Comparison of ENCODE assay signal across 12 cellular contexts in genomic region chr3:129616713-129617112, GRCh38. TPM values are rescaled to one million over a fixed set of nuclear protein-coding genes. Genes with fewer than 3 reads are reported as not detected.
DNase-seq lines count a peak whose midpoint lies in the region; ATAC-seq, FAIRE-seq and TF ChIP-seq lines count a peak whose summit lies in the region.
"Had no signal": no experiment of that assay in that cellular context is flagged by ENCODE, and none has a peak within 500 bp of the region (broad histone marks: within the 10 kb centered on the region; RNA-seq: fewer than 3 reads in every experiment).

No MANE protein-coding gene starts in this region.

- H3K9me3 ChIP-seq in heart left ventricle (no peaks in the 10 kb centered on the region), skeletal muscle tissue (ENCODE audit: control insufficient read depth in 3 of 3, low read length in 3 of 3) (no peaks in the 10 kb centered on the region)
- H3K9me3 ChIP-seq: ovary had no signal

- peak overlapping the region; percentile 67 for H3K27ac Mint-ChIP-seq in activated T-helper 17 cell treated with anti-CD3 and anti-CD28 coated beads, Interleukin-2, amount 50 U/mL, for 72 hours

- H3K4me1 Mint-ChIP-seq in activated T-helper 17 cell treated with anti-CD3 and anti-CD28 coated beads, Interleukin-2, amount 50 U/mL, for 72 hours: peaks cover 5% of the 10 kb centered on the region

- H3K4me1 ChIP-seq in heart left ventricle: peaks cover 14 to 96% (median 82%) of the 10 kb centered on the region in 12 donors
- peaks cover 43 to 68% (median 64%) of the 10 kb centered on the region in 3 donors for H3K4me1 ChIP-seq in skeletal muscle tissue (ENCODE audit: control insufficient read depth in 3 of 3, insufficient read depth in 3 of 3, low read length in 3 of 3)

- no peaks in the 10 kb centered on the region for H3K36me3 Mint-ChIP-seq in activated T-helper 17 cell treated with anti-CD3 and anti-CD28 coated beads, Interleukin-2, amount 50 U/mL, for 72 hours (ENCODE audit: low read depth)

- peak; percentile 69 for ATAC-seq in activated T-helper 17 cell treated with anti-CD3 and anti-CD28 coated beads, Interleukin-2, amount 50 U/mL, for 72 hours (replicated peaks)
- ATAC-seq in heart left ventricle (peak in 3 of 4 donors; percentile 38 to 52 (median 46)), GM21723 (IDR thresholded peaks at IDR 0.05; ENCODE audit: unreplicated experiment) (no peak)

- intact Hi-C loops in heart left ventricle (cut with DNase I): no loop called here

- H3K4me3 ChIP-seq in heart left ventricle: no peak overlapping the region
- no peak overlapping the region for H3K4me3 ChIP-seq in skeletal muscle tissue (ENCODE audit: low read length in 3 of 3)
- H3K4me3 ChIP-seq: ovary, PC-9 had no signal

- H3K27ac ChIP-seq in heart left ventricle (peak overlapping the region in 11 of 12 donors; percentile 52 to 98 (median 79)), skeletal muscle tissue (ENCODE audit: low read depth, low read length) (peak overlapping the region; percentile 72)
- H3K27ac ChIP-seq: ovary, PC-9 had no signal

- no peak overlapping the region for H3K9ac ChIP-seq in skeletal muscle tissue (ENCODE audit: low read depth in 1 of 3, low read length in 3 of 3)

- WGBS in heart left ventricle, 4 donors: 38 to 57% (median 48%) methylated on average over 5 of the region's 5 CpGs

- peak; percentile 87 for FAIRE-seq in GM12892 (lab: Jason Lieb, UNC)

- H3K27me3 ChIP-seq in heart left ventricle (no peaks in the 10 kb centered on the region), skeletal muscle tissue (ENCODE audit: control insufficient read depth in 3 of 3, insufficient read depth in 3 of 3, low read length in 3 of 3) (peaks cover 0 to 2% (median 0%) of the 10 kb centered on the region in 3 donors)
- H3K27me3 ChIP-seq: ovary had no signal

- H3K36me3 ChIP-seq in heart left ventricle (no peaks in the 10 kb centered on the region), skeletal muscle tissue (ENCODE audit: control insufficient read depth in 3 of 3, insufficient read depth in 3 of 3, low read length in 3 of 3) (no peaks in the 10 kb centered on the region)
- H3K36me3 ChIP-seq: ovary had no signal

- H3K9me3 Mint-ChIP-seq in activated T-helper 17 cell treated with anti-CD3 and anti-CD28 coated beads, Interleukin-2, amount 50 U/mL, for 72 hours: no peaks in the 10 kb centered on the region

- no peak for TF ChIP-seq CTCF in heart left ventricle (IDR thresholded peaks at IDR 0.05)

- no peaks in the 10 kb centered on the region for H3K27me3 Mint-ChIP-seq in activated T-helper 17 cell treated with anti-CD3 and anti-CD28 coated beads, Interleukin-2, amount 50 U/mL, for 72 hours

- DNase-seq in GM12892 (ENCODE audit: insufficient read length): no peak
- peak; percentile 50 to 66 (median 63) for DNase-seq in heart left ventricle
- no peak for DNase-seq in stimulated activated CD4-positive, alpha-beta T cell treated with anti-CD3 and anti-CD28 coated beads, Interleukin-1b, Interleukin-23, amount 100 ng/mL, for 48 hours
- no peak for DNase-seq in SHP77 treated with DMSO at 0.1 percent for 48 hours (lab: John Stamatoyannopoulos, UW)
- no peak for DNase-seq in NCI-H226
- DNase-seq: activated CD4-positive, alpha-beta T cell treated with anti-CD3 and anti-CD28 coated beads, Interleukin-2, amount 50 U/mL, for 1 hour; NCI-H1048; PC-9 had no signal

- TF ChIP-seq POLR2A in GM12892 (IDR thresholded peaks at IDR 0.05; ENCODE audit: low read depth, low read length): no peak
- TF ChIP-seq POLR2A in heart left ventricle (IDR thresholded peaks at IDR 0.05): peak in 1 of 2 donors; percentile 27

- H3K4me3 Mint-ChIP-seq in activated T-helper 17 cell treated with anti-CD3 and anti-CD28 coated beads, Interleukin-2, amount 50 U/mL, for 72 hours: no peak overlapping the region

RNA-seq across cellular contexts. Expression of gene PLXND1, which starts 10.2 kb away (rescaled TPM):
- polyA plus RNA-seq in GM12892 (2012; ENCODE audit: missing spikeins): 0.38 TPM
- total RNA-seq in activated T-helper 17 cell treated with anti-CD3 and anti-CD28 coated beads, Interleukin-2, amount 50 U/mL, for 72 hours: 1 to 10 TPM; 6.2 to 7.4 TPM
- total RNA-seq in heart left ventricle: 100 to 1,000 TPM in 2 of 9 donors, 10 to 100 TPM in 7; 40.8 to 218 (median 64.9) TPM
- polyA plus RNA-seq in heart left ventricle: 10 to 100 TPM; 66.4 to 67.3 TPM
- total RNA-seq in skeletal muscle tissue: 92.4 TPM

Comparison
In these comparisons a context has a peak if more than half of its experiments do, and no peak if none do; other contexts are left out.
1. DNase-seq: peak in heart left ventricle (5 of 5); none in GM12892 (single experiment), stimulated activated CD4-positive, alpha-beta T cell treated with anti-CD3 and anti-CD28 coated beads, Interleukin-1b, Interleukin-23, amount 100 ng/mL, for 48 hours (single experiment), SHP77 treated with DMSO at 0.1 percent for 48 hours (single experiment) and NCI-H226 (single experiment).
2. RNA of gene PLXND1, which starts 10.2 kb away (total RNA-seq): 92.4 TPM in skeletal muscle tissue (single experiment) and 40.8 to 218 TPM in heart left ventricle; 6.2 to 7.4 TPM in activated T-helper 17 cell treated with anti-CD3 and anti-CD28 coated beads, Interleukin-2, amount 50 U/mL, for 72 hours; every median in the first group is over 4 times any median in the second.